ENCODE assay signal across 22 cellular contexts in genomic region chr2:227780981-227781630, GRCh38. TPM values are rescaled to one million over a fixed set of nuclear protein-coding genes. Genes with fewer than 3 reads are reported as not detected.
DNase-seq lines count a peak whose midpoint lies in the region; ATAC-seq and TF ChIP-seq lines count a peak whose summit lies in the region.
"Had no signal": no experiment of that assay in that cellular context is flagged by ENCODE, and none has a peak within 500 bp of the region (broad histone marks: within the 10 kb centered on the region; RNA-seq: fewer than 3 reads in every experiment).

No MANE protein-coding gene starts in this region.

- H3K4me1 ChIP-seq in heart left ventricle (peaks cover 0 to 4% (median 0%) of the 10 kb centered on the region in 12 donors), mucosa of descending colon (ENCODE audit: low read depth) (peaks cover 11% of the 10 kb centered on the region)
- H3K4me1 ChIP-seq: A549 had no signal

- H3K4me3 ChIP-seq in heart left ventricle, result no peak overlapping the region
- H3K4me3 ChIP-seq in mucosa of descending colon, result no peak overlapping the region
- H3K4me3 ChIP-seq: A549, left lung had no signal

- no peak overlapping the region for H3K27ac ChIP-seq in heart left ventricle
- H3K27ac ChIP-seq: left lung had no signal

- TF ChIP-seq CTCF in heart left ventricle (IDR thresholded peaks at IDR 0.05) (no peak), mucosa of descending colon (IDR thresholded peaks at IDR 0.05) (no peak)

- DNase-seq in Right ventricle myocardium superior, result no peak
- DNase-seq in heart left ventricle, result no peak
- DNase-seq in central memory CD4-positive, alpha-beta T cell, result peak; percentile 9
- peak; percentile 73 to 89 (median 80) for DNase-seq in mucosa of descending colon
- DNase-seq in RKO (ENCODE audit: low spot score), result no peak
- DNase-seq: activated B cell treated with CpG ODN at 0.5 μM for 24 hours; activated CD4-positive, alpha-beta T cell treated with anti-CD3 and anti-CD28 coated beads, Interleukin-2, amount 50 U/mL, for 4 hours; anterior cingulate cortex; DMS53; GF-D8; glutamatergic neuron; left lung; natural killer cell; NCI-H1092 treated with DMSO at 0.1 percent for 48 hours; NCI-H187 treated with DMSO at 0.1 percent for 48 hours; NCI-H69; stimulated activated CD8-positive, alpha-beta memory T cell treated with anti-CD3 and anti-CD28 coated beads, Interleukin-4, amount 100 ng/mL, for 48 hours had no signal

- no peak for TF ChIP-seq POLR2A in heart left ventricle (IDR thresholded peaks at IDR 0.05)

- ATAC-seq in Right ventricle myocardium superior (ENCODE audit: poor library complexity), result peak; percentile 29
- ATAC-seq in heart left ventricle, result no peak
- peak; percentile 98 for ATAC-seq in mucosa of descending colon
- no peak for ATAC-seq in GM18909 (IDR thresholded peaks at IDR 0.05; ENCODE audit: poor library complexity, unreplicated experiment)
- ATAC-seq in GM21723 (IDR thresholded peaks at IDR 0.05; ENCODE audit: unreplicated experiment), result no peak
- ATAC-seq in GM19397 (IDR thresholded peaks at IDR 0.05; ENCODE audit: unreplicated experiment), result no peak
- ATAC-seq: left lung, natural killer cell had no signal

- H3K36me3 ChIP-seq in heart left ventricle (no peaks in the 10 kb centered on the region), mucosa of descending colon (ENCODE audit: low read depth) (no peaks in the 10 kb centered on the region)
- H3K36me3 ChIP-seq: left lung had no signal

- no peaks in the 10 kb centered on the region for H3K9me3 ChIP-seq in heart left ventricle
- H3K9me3 ChIP-seq in mucosa of descending colon, result no peaks in the 10 kb centered on the region
- H3K9me3 ChIP-seq: A549, left lung had no signal

- 65 to 78% (median 73%) methylated on average over 15 of the region's 15 CpGs for WGBS in heart left ventricle, 4 donors

- intact Hi-C loops in Right ventricle myocardium superior (cut with DNase I), result no loop called here
- intact Hi-C loops in heart left ventricle (cut with DNase I), result no loop called here
- intact Hi-C loops in mucosa of descending colon (cut with DNase I, micrococcal nuclease), result no loop called here

- peaks cover 0 to under 1% (median 0%) of the 10 kb centered on the region in 9 donors for H3K27me3 ChIP-seq in heart left ventricle
- H3K27me3 ChIP-seq: left lung had no signal

RNA-seq across cellular contexts. Expression of gene CCL20, which starts 32.5 kb away (rescaled TPM):
- total RNA-seq in Right ventricle myocardium superior (not detected), heart left ventricle (under 1 TPM in 1 of 9 donors, not detected in 8; 0.48 TPM), mucosa of descending colon (10 to 100 TPM; 10.2 to 24.4 (median 12.9) TPM)
- 1 to 10 TPM in 1 of 2 donors, not detected in 1; 1.1 TPM for polyA plus RNA-seq in heart left ventricle
- total RNA-seq: activated B cell treated with CpG ODN at 0.5 μM for 24 hours, H4 had no signal

RNA-seq across cellular contexts. Expression of gene SCYGR8, which starts 35.4 kb away (rescaled TPM):
- total RNA-seq in Right ventricle myocardium superior (not detected), heart left ventricle (not detected), mucosa of descending colon (not detected)
- not detected for polyA plus RNA-seq in heart left ventricle
- total RNA-seq: activated B cell treated with CpG ODN at 0.5 μM for 24 hours, H4, left lung, natural killer cell had no signal
- polyA plus RNA-seq: A549 had no signal

RNA-seq across cellular contexts. Expression of gene SCYGR7, which starts 53.0 kb away (rescaled TPM):
- total RNA-seq in Right ventricle myocardium superior, result not detected
- total RNA-seq in heart left ventricle, result not detected
- polyA plus RNA-seq in heart left ventricle, result not detected
- total RNA-seq in mucosa of descending colon, result not detected
- total RNA-seq: activated B cell treated with CpG ODN at 0.5 μM for 24 hours, H4, left lung, natural killer cell had no signal
- polyA plus RNA-seq: A549 had no signal

RNA-seq across cellular contexts. Expression of gene SCYGR6, which starts 56.5 kb away (rescaled TPM):
- total RNA-seq in Right ventricle myocardium superior (not detected), heart left ventricle (not detected), mucosa of descending colon (not detected)
- polyA plus RNA-seq in heart left ventricle, result not detected
- total RNA-seq: activated B cell treated with CpG ODN at 0.5 μM for 24 hours, H4, left lung, natural killer cell had no signal
- polyA plus RNA-seq: A549 had no signal

Comparison
In these comparisons a context has a peak if more than half of its experiments do, and no peak if none do; other contexts are left out.
1. ATAC-seq: peak in Right ventricle myocardium superior (single experiment) and mucosa of descending colon (single experiment); none in heart left ventricle (0 of 4), GM18909 (single experiment), GM21723 (single experiment) and GM19397 (single experiment).
2. DNase-seq: peak in central memory CD4-positive, alpha-beta T cell (single experiment) and mucosa of descending colon (3 of 3); none in Right ventricle myocardium superior (single experiment), heart left ventricle (0 of 5) and RKO (single experiment).
3. RNA of gene CCL20, which starts 32.5 kb away (total RNA-seq): 10.2 to 24.4 TPM in mucosa of descending colon; not detected in Right ventricle myocardium superior (single experiment) and 0.48 TPM in heart left ventricle; every median in the first group is over 4 times any median in the second.